Comparison of ENCODE assay signal across 6 cellular contexts in the genomic region with DNA sequence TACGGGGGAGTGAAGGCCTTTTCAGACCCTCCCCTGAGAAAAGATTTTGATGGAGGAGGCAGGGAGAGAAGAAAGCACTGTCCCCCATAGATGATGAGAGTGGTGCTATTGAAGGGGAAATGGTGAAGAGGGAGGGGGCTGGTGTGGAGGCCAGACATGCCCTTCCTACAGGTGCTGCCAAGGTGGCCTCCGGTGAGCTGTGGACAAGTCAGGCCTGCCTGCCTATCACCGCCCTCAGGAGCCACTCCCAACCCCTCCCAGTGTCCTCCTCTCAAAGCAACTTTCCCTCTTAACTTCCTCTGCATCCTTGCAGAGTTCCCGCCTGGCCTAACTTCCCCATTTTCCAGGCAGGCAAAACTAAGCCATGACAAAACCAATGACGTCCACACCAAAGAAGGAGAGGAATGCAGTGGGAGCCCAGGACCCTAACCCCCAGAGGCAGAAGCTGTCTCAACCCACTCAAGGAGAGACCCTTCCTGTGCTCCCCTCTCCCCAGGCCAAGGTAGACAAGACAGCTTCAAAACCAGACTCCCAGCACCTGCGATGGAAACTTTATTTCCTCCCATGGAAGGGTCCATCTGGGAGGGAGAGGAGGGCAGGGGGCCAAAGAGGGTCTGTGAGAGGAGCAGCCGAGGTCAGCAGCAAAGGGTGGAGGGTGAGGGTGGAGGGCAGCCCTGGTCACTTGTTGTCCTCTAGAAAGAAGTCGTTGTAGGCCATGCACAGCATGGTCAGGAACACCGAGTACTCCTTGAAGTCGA.
DNase-seq lines count a peak whose midpoint lies in the region; ATAC-seq lines count a peak whose summit lies in the region.

No MANE protein-coding gene starts in this region.

- H3K9me3 ChIP-seq in adipocyte (ENCODE audit: control insufficient read depth, low read length) (no peaks in the 10 kb centered on the region), mucosa of stomach (ENCODE audit: control insufficient read depth, low read length) (no peaks in the 10 kb centered on the region)

- H3K36me3 ChIP-seq in adipocyte (ENCODE audit: control insufficient read depth, insufficient read depth, low read length, severe bottlenecking) (peaks cover 11% of the 10 kb centered on the region), mucosa of stomach (ENCODE audit: control insufficient read depth, insufficient read depth, low read length) (peaks cover 14% of the 10 kb centered on the region)

- H3K27me3 ChIP-seq in adipocyte (replicated peaks; ENCODE audit: control insufficient read depth, insufficient read depth, low read length) = no peaks in the 10 kb centered on the region
- H3K27me3 ChIP-seq in mucosa of stomach (ENCODE audit: control insufficient read depth, insufficient read depth, low read length) = no peaks in the 10 kb centered on the region

- ATAC-seq in HG02981 (IDR thresholded peaks at IDR 0.05; ENCODE audit: unreplicated experiment) = no peak

- H3K4me3 ChIP-seq in adipocyte (ENCODE audit: low read length) (peak overlapping the region; percentile 80), mucosa of stomach (ENCODE audit: low read length) (peak overlapping the region; percentile 75)

- peaks cover 43% of the 10 kb centered on the region for H3K4me1 ChIP-seq in adipocyte (ENCODE audit: control insufficient read depth, insufficient read depth, low read length)
- peaks cover 82% of the 10 kb centered on the region for H3K4me1 ChIP-seq in mucosa of stomach (ENCODE audit: control insufficient read depth, insufficient read depth, low read length)

- DNase-seq in D341Med (ENCODE audit: low spot score) = peak; percentile 18
- DNase-seq in adipocyte (ENCODE audit: low read depth) = no peak
- no peak for DNase-seq in DMS153 treated with DMSO at 0.1 percent for 48 hours (lab: John Stamatoyannopoulos, UW; ENCODE audit: unreplicated experiment)
- no peak for DNase-seq in medulla oblongata (ENCODE audit: extremely low spot score)

- H3K9ac ChIP-seq in adipocyte (ENCODE audit: low read length) = peak overlapping the region; percentile 88
- H3K9ac ChIP-seq in mucosa of stomach (ENCODE audit: low read length) = peak overlapping the region; percentile 99
